In the genomic region with DNA sequence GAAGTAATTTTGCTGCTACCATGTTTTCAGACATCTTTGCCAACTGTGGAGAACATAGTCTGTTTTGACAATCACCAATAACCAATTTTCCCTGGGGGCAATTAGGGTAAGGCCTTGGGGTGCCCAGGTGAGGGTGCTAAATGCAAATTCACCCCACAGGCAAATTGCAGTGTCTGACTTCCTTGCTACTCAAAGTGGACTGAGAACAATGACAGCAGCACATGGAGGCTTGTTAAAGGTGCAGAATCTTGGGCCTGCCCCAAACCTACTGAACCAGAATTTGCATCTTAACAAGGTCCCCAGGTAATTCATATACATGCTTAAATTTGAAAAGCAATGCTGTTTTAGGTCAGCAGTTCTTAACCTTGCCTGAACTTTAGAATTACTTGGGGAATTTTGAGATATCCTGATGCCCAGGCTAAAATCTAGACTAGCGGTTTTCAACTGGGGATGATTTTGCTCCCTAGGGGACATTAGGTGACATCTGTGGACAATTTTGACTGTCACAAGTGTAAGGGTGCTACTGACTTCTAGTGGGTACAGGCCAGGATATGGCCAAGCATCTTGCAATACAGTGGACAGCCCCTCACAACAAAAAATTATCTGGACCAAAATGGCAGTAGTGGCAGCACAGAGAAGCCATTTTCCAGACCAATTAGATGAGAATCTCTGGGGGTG, we compare ENCODE assay signal across 20 cellular contexts.
DNase-seq lines count a peak whose midpoint lies in the region; ATAC-seq and TF ChIP-seq lines count a peak whose summit lies in the region.
"Had no signal": no experiment of that assay in that cellular context is flagged by ENCODE, and none has a peak within 500 bp of the region (broad histone marks: within the 10 kb centered on the region; RNA-seq: fewer than 3 reads in every experiment).

No MANE protein-coding gene starts in this region.

- H2AFZ ChIP-seq in PC-3 (ENCODE audit: low read length) = no peak overlapping the region

- peak; percentile 41 for ATAC-seq in GM18858 (IDR thresholded peaks at IDR 0.05; ENCODE audit: unreplicated experiment)
- peak; percentile 43 for ATAC-seq in GM19351 (IDR thresholded peaks at IDR 0.05; ENCODE audit: unreplicated experiment)
- ATAC-seq in HG02610 (IDR thresholded peaks at IDR 0.05; ENCODE audit: unreplicated experiment) = peak; percentile 50
- ATAC-seq in PC-3 = no peak
- no peak for ATAC-seq in HG03159 (IDR thresholded peaks at IDR 0.05; ENCODE audit: unreplicated experiment)
- ATAC-seq: sciatic nerve had no signal

- DNase-seq in PC-3 = no peak
- DNase-seq in NCI-H1417 treated with DMSO at 0.1 percent for 48 hours (lab: John Stamatoyannopoulos, UW) = no peak
- DNase-seq in mesenteric fat pad (ENCODE audit: low spot score) = no peak
- no peak for DNase-seq in NCI-H345 treated with DMSO at 0.1 percent for 48 hours (lab: John Stamatoyannopoulos, UW; ENCODE audit: unreplicated experiment)
- DNase-seq: activated T-cell treated with anti-CD3 and anti-CD28 coated beads, Interleukin-2, amount 50 U/mL, for 24 hours; brain microvascular endothelial cell; Calu3; H7; head of caudate nucleus; Kasumi-1; NCI-H187 treated with DMSO at 0.1 percent for 48 hours; RPMI8226; stimulated activated CD4-positive, alpha-beta T cell treated with anti-CD3 and anti-CD28 coated beads, Interleukin-15, amount 100 ng/mL, for 24 hours had no signal

- H3K9me3 ChIP-seq in PC-3 (ENCODE audit: low read length) = no peaks in the 10 kb centered on the region
- H3K9me3 ChIP-seq: vagina had no signal

- no peaks in the 10 kb centered on the region for H3K79me2 ChIP-seq in PC-3 (ENCODE audit: low read length)

- no peaks in the 10 kb centered on the region for H3K36me3 ChIP-seq in PC-3 (ENCODE audit: low read depth, low read length)
- H3K36me3 ChIP-seq: brain microvascular endothelial cell, vagina had no signal

- no TSS peak for BruUV-seq in PC-3 (replicated peaks; lab: Mats Ljungman, UMichigan)

- CTCF ChIA-PET in PC-3 (lab: Charles Lee) = no interaction called here

- peak overlapping the region; percentile 62 for H3K4me2 ChIP-seq in PC-3 (ENCODE audit: low read length)

- H4K20me1 ChIP-seq in PC-3 (ENCODE audit: low read length) = no peaks in the 10 kb centered on the region

- TF ChIP-seq CTCF in PC-3 (conservative IDR thresholded peaks at IDR 0.05; ENCODE audit: low read depth, low read length) = no peak

- peaks cover 31% of the 10 kb centered on the region for H3K4me1 ChIP-seq in PC-3 (ENCODE audit: insufficient read depth, low read length)
- H3K4me1 ChIP-seq: vagina had no signal

- POLR2A ChIA-PET in PC-3 (lab: Charles Lee; ENCODE audit: unreplicated experiment) = no interaction called here

- H3K27me3 ChIP-seq in PC-3 (ENCODE audit: low read length) = no peaks in the 10 kb centered on the region
- H3K27me3 ChIP-seq: brain microvascular endothelial cell, vagina had no signal

- intact Hi-C loops in PC-3 (cut with micrococcal nuclease) = no loop called here

- no peaks in the 10 kb centered on the region for H3F3A ChIP-seq in PC-3 (ENCODE audit: low read length, unreplicated experiment)

- H3K4me3 ChIP-seq in PC-3 (ENCODE audit: low read length) = no peak overlapping the region
- H3K4me3 ChIP-seq: vagina had no signal

- no peak overlapping the region for H3K9ac ChIP-seq in PC-3 (ENCODE audit: low read length)

- H3K27ac ChIP-seq in PC-3 (ENCODE audit: low read length) = peak overlapping the region; percentile 29; the same call in 1 of the 2 replicates
- H3K27ac ChIP-seq: brain microvascular endothelial cell, epithelial cell of prostate, vagina had no signal

- no peaks in the 10 kb centered on the region for H3K9me2 ChIP-seq in PC-3 (replicated peaks; ENCODE audit: low read length)

Comparison
In these comparisons a context has a peak if more than half of its experiments do, and no peak if none do; other contexts are left out.
1. ATAC-seq: peak in GM18858 (single experiment), GM19351 (single experiment) and HG02610 (single experiment); none in PC-3 (single experiment) and HG03159 (single experiment).